In the genomic region with DNA sequence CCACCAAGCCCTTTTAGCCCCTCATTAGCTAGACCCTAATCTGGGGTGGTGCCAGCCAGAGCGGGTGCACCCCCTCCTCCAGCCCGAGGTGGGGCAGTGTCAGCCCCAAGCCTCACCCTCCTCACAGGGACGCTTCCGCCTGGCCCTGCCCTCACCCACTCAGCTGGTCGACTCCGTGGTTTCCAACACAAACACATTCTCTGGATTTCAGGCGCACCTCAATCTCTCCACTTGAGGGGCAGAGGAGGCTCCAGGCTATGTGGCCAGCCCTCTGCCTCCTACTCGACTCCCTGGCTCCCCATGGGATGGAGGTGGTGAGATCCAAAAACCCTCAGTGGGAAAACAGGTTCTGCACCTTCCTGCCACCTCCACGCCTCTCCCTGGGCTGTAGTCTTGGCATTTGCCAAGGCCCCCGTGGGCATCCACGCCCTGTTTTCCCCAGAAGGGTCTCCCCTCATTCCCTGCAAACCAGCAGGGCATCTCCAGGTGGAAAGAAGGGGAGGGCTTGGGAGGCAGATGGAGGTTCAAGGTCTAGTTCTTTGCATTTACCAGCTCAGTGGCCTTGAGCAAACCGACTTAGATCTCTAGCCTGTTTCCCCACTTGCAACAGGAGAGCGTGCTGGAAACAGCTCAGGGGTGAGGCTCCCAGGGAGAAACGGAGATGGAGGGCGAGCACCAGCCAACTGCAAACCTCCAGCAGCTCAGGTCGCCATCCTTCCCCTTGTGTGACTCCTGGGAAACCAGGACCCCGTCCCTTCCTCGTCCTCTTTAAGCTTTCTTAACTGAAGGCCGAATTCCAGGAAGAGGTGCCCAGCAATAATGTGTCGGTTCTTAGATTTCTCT, we compare ENCODE assay signal across 11 cellular contexts. TPM values are rescaled to one million over a fixed set of nuclear protein-coding genes. Genes with fewer than 3 reads are reported as not detected.
DNase-seq lines count a peak whose midpoint lies in the region; ATAC-seq, FAIRE-seq and TF ChIP-seq lines count a peak whose summit lies in the region.
"Had no signal": no experiment of that assay in that cellular context is flagged by ENCODE, and none has a peak within 500 bp of the region (broad histone marks: within the 10 kb centered on the region; RNA-seq: fewer than 3 reads in every experiment).

No MANE protein-coding gene starts in this region.

- no peak for TF ChIP-seq POLR2A in A549 (IDR thresholded peaks at IDR 0.05; ENCODE audit: low read length)
- TF ChIP-seq POLR2A in esophagus muscularis mucosa (IDR thresholded peaks at IDR 0.05; ENCODE audit: low read depth) = no peak

- H3K4me1 ChIP-seq in A549 = 0 out of 3 replicates have a peak, but pooled peaks cover 8% of the 10 kb centered on the region
- H3K4me1 ChIP-seq in esophagus muscularis mucosa = peaks cover 55 to 64% (median 59%) of the 10 kb centered on the region in 4 donors
- H3K4me1 ChIP-seq in effector memory CD4-positive, alpha-beta T cell (ENCODE audit: control insufficient read depth, insufficient read depth, low read length, poor library complexity, severe bottlenecking) = no peaks in the 10 kb centered on the region

- 87% methylated on average over 18 of the region's 20 CpGs for WGBS in A549 (ENCODE audit: missing lambda C conversion rate)
- WGBS in esophagus muscularis mucosa = 61% methylated on average over 20 of the region's 20 CpGs

- H3K36me3 ChIP-seq in esophagus muscularis mucosa = no peaks in the 10 kb centered on the region
- no peaks in the 10 kb centered on the region for H3K36me3 ChIP-seq in effector memory CD4-positive, alpha-beta T cell (ENCODE audit: control insufficient read depth, insufficient read depth, low read length)

- H3K4me1 Mint-ChIP-seq in neural crest cell = peaks cover 55% of the 10 kb centered on the region
- H3K4me1 Mint-ChIP-seq: stimulated activated effector memory CD8-positive, alpha-beta T cell treated with anti-CD3 and anti-CD28 coated beads, Interleukin-12 subunit alpha, Interleukin-12 subunit beta, amount 100 ng/mL, for 72 hours had no signal

- DNase-seq in A549 (ENCODE audit: low read depth in 1 of 2, low spot score in 1 of 2) = no peak
- peak; percentile 22 for DNase-seq in NCI-H2029 treated with DMSO at 0.1 percent for 48 hours (lab: John Stamatoyannopoulos, UW)
- no peak for DNase-seq in esophagus muscularis mucosa (ENCODE audit: extremely low spot score)
- no peak for DNase-seq in neural crest cell (ENCODE audit: low read depth, low spot score)
- DNase-seq in activated naive CD4-positive, alpha-beta T cell treated with anti-CD3 and anti-CD28 coated beads, Interleukin-2, amount 50 U/mL, for 16 hours = no peak
- no peak for DNase-seq in effector memory CD4-positive, alpha-beta T cell
- no peak for DNase-seq in central memory CD4-positive, alpha-beta T cell
- DNase-seq: occipital lobe had no signal

- no peaks in the 10 kb centered on the region for H3K27me3 ChIP-seq in esophagus muscularis mucosa
- peaks cover 15% of the 10 kb centered on the region for H3K27me3 ChIP-seq in effector memory CD4-positive, alpha-beta T cell (replicated peaks; ENCODE audit: control insufficient read depth, insufficient read depth, low read length, poor library complexity, severe bottlenecking)
- H3K27me3 ChIP-seq: SJSA1 had no signal

- no peaks in the 10 kb centered on the region for H3K9me3 Mint-ChIP-seq in neural crest cell
- H3K9me3 Mint-ChIP-seq: stimulated activated effector memory CD8-positive, alpha-beta T cell treated with anti-CD3 and anti-CD28 coated beads, Interleukin-12 subunit alpha, Interleukin-12 subunit beta, amount 100 ng/mL, for 72 hours had no signal

- H3K4me2 ChIP-seq in A549 = peak overlapping the region; percentile 88; the same call in 1 of the 3 replicates

- H3K4me3 ChIP-seq in A549 (no peak overlapping the region), esophagus muscularis mucosa (peak overlapping the region; percentile 72 to 94 (median 85))
- H3K4me3 ChIP-seq in effector memory CD4-positive, alpha-beta T cell (ENCODE audit: insufficient read depth, low read depth, low read length, poor library complexity, severe bottlenecking) = no peak overlapping the region

- POLR2A ChIA-PET in A549 (lab: Yijun Ruan, JAX) = no interaction called here

- H3K27ac ChIP-seq in A549 (no peak overlapping the region), esophagus muscularis mucosa (replicated peaks in 1 of 4) (peak overlapping the region; percentile 88 to 97 (median 93))
- no peak overlapping the region for H3K27ac ChIP-seq in effector memory CD4-positive, alpha-beta T cell (ENCODE audit: insufficient read depth, low read length, poor library complexity, severe bottlenecking)
- H3K27ac ChIP-seq: SJSA1 had no signal

- no peak for FAIRE-seq in A549 (lab: Jason Lieb, UNC)

- no peak for TF ChIP-seq RAD21 in A549 (conservative IDR thresholded peaks at IDR 0.05 in 1 of 2, IDR thresholded peaks at IDR 0.05 in 1 of 2)

- H3K27me3 Mint-ChIP-seq in neural crest cell (ENCODE audit: low read depth) = peaks cover 7% of the 10 kb centered on the region

- no peaks in the 10 kb centered on the region for H3K36me3 Mint-ChIP-seq in neural crest cell (ENCODE audit: low read depth)
- H3K36me3 Mint-ChIP-seq: stimulated activated effector memory CD8-positive, alpha-beta T cell treated with anti-CD3 and anti-CD28 coated beads, Interleukin-12 subunit alpha, Interleukin-12 subunit beta, amount 100 ng/mL, for 72 hours had no signal

- CTCF ChIA-PET in A549 (lab: Yijun Ruan, JAX) = interaction anchor here (1.1 to 2.3 kb wide), 9 partner anchors 9 to 340 kb away, joined by 4 to 15 read pairs (median 6); no protein-coding TSS in a partner anchor

- H3K27ac Mint-ChIP-seq in neural crest cell (ENCODE audit: unreplicated experiment) = no peak overlapping the region
- H3K27ac Mint-ChIP-seq: stimulated activated effector memory CD8-positive, alpha-beta T cell treated with anti-CD3 and anti-CD28 coated beads, Interleukin-12 subunit alpha, Interleukin-12 subunit beta, amount 100 ng/mL, for 72 hours had no signal

- TF ChIP-seq CTCF in A549 (IDR thresholded peaks at IDR 0.05) (no peak), esophagus muscularis mucosa (IDR thresholded peaks at IDR 0.05) (no peak), neural crest cell (conservative IDR thresholded peaks at IDR 0.05) (no peak)

- intact Hi-C loops in esophagus muscularis mucosa (cut with DNase I) = loop anchor here (5.0 to 10.0 kb wide), 3 partner anchors 61 to 336 kb away; no protein-coding TSS in a partner anchor

- TF ChIP-seq EP300 in A549 (IDR thresholded peaks at IDR 0.05) (no peak), esophagus muscularis mucosa (IDR thresholded peaks at IDR 0.05) (no peak)

- peak overlapping the region; percentile 88 for H3K4me3 Mint-ChIP-seq in neural crest cell
- H3K4me3 Mint-ChIP-seq: stimulated activated effector memory CD8-positive, alpha-beta T cell treated with anti-CD3 and anti-CD28 coated beads, Interleukin-12 subunit alpha, Interleukin-12 subunit beta, amount 100 ng/mL, for 72 hours had no signal

- ATAC-seq in A549 (no peak), GM21723 (IDR thresholded peaks at IDR 0.05; ENCODE audit: unreplicated experiment) (no peak)
- ATAC-seq: stimulated activated effector memory CD8-positive, alpha-beta T cell treated with anti-CD3 and anti-CD28 coated beads, Interleukin-12 subunit alpha, Interleukin-12 subunit beta, amount 100 ng/mL, for 72 hours had no signal

- H3K9me3 ChIP-seq in A549 = no peaks in the 10 kb centered on the region
- no peaks in the 10 kb centered on the region for H3K9me3 ChIP-seq in esophagus muscularis mucosa
- H3K9me3 ChIP-seq in effector memory CD4-positive, alpha-beta T cell (ENCODE audit: control insufficient read depth, low read length) = no peaks in the 10 kb centered on the region
- H3K9me3 ChIP-seq: SJSA1 had no signal

TF ChIP-seq in A549, 52 proteins besides CTCF, POLR2A, EP300 and RAD21:
- TF ChIP-seq JUN (IDR thresholded peaks at IDR 0.05) = no peak
- TF ChIP-seq, protein P1, sequence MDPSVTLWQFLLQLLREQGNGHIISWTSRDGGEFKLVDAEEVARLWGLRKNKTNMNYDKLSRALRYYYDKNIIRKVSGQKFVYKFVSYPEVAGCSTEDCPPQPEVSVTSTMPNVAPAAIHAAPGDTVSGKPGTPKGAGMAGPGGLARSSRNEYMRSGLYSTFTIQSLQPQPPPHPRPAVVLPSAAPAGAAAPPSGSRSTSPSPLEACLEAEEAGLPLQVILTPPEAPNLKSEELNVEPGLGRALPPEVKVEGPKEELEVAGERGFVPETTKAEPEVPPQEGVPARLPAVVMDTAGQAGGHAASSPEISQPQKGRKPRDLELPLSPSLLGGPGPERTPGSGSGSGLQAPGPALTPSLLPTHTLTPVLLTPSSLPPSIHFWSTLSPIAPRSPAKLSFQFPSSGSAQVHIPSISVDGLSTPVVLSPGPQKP (IDR thresholded peaks at IDR 0.05; ENCODE audit: low read depth, low read length) = no peak
- no peak for TF ChIP-seq MAFK (IDR thresholded peaks at IDR 0.05; ENCODE audit: partially characterized antibody)
- TF ChIP-seq KDM5A (IDR thresholded peaks at IDR 0.05) = no peak
- no peak for TF ChIP-seq BHLHE40 (IDR thresholded peaks at IDR 0.05; ENCODE audit: low read depth, low read length)
- no peak for TF ChIP-seq SMC3 (IDR thresholded peaks at IDR 0.05)
- no peak for TF ChIP-seq HEYL (CRISPR knock-in tag; IDR thresholded peaks at IDR 0.05)
- no peak for TF ChIP-seq GATA3 (IDR thresholded peaks at IDR 0.05; ENCODE audit: borderline replicate concordance)
- no peak for TF ChIP-seq HOXA7 (CRISPR knock-in tag; IDR thresholded peaks at IDR 0.05)
- no peak for TF ChIP-seq ZNF302 (CRISPR knock-in tag; IDR thresholded peaks at IDR 0.05)
TF ChIP-seq in A549: peak in this region for 0.

RNA-seq across cellular contexts. Expression of a gene that starts 1.7 kb away (rescaled TPM):
- polyA plus RNA-seq in A549 (2011; rRNA removed) = 21.4 and 26.5 TPM in 2 replicates
- polyA plus RNA-seq in A549 (2012; cell fraction: cytosol; rRNA removed) = 11.8 and 18.6 TPM in 2 replicates
- polyA plus RNA-seq in A549 (2012; cell fraction: nucleus; rRNA removed) = 8.6 and 9.6 TPM in 2 replicates
- polyA plus RNA-seq in A549 (2017; fragmentation: RNase III; extraction: RNeasy Plus Mini Kit Qiagen cat#74134 plus additional on column Dnase treatment) = 13.4 to 14.7 TPM (median 14.2 TPM) in 3 replicates
- polyA minus RNA-seq in A549 (2011; rRNA and poly(A)+ RNA removed) = 45.9 and 48.2 TPM in 2 replicates
- 10 to 100 TPM; 44.1 to 87.1 (median 57.3) TPM for total RNA-seq in esophagus muscularis mucosa
- total RNA-seq in neural crest cell = 23.4 and 28.1 TPM in 2 replicates

Comparison
In these comparisons a context has a peak if more than half of its experiments do, and no peak if none do; other contexts are left out.
1. H3K27ac ChIP-seq: peak in esophagus muscularis mucosa (4 of 4); none in A549 (0 of 2) and effector memory CD4-positive, alpha-beta T cell (single experiment).
2. H3K4me3 ChIP-seq: peak in esophagus muscularis mucosa (4 of 4); none in A549 (single experiment) and effector memory CD4-positive, alpha-beta T cell (single experiment).